Comparison of ENCODE assay signal across 7 cellular contexts in the genomic region with DNA sequence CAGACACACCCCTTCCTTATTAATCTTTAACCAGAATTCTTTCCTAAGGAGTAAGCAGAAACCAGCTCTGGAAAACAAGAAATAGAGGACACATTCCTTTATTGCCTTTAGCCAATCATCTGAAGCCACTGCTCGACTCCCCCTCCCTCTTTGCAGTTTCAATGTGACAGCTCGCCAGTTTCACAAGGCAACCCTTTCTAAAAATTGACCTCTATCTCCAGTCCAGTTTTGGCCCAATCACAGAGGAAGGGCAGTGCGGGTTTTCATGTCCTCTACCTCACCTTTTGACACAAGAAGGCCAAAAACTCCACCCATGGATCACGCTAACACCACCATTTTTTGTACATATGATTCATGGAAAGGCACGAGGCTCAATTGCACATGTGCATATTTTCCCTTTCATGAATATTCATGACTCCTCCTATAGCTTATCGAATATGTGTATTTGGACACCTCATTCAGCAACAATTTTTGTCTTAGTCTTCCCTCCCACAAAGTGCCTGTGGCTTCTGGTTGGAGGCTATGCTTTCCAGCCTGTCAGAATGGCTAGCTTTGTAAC. TPM values are rescaled to one million over a fixed set of nuclear protein-coding genes. Genes with fewer than 3 reads are reported as not detected.
DNase-seq lines count a peak whose midpoint lies in the region; ATAC-seq and TF ChIP-seq lines count a peak whose summit lies in the region.

No MANE protein-coding gene starts in this region.

- H3K27ac Mint-ChIP-seq in GM23338 = peak overlapping the region; percentile 77; the same call in 1 of the 2 replicates

- H3K27me3 Mint-ChIP-seq in GM23338 (ENCODE audit: insufficient read depth, low read depth, poor library complexity) = peaks cover 2% of the 10 kb centered on the region

- no peak overlapping the region for H3K4me3 Mint-ChIP-seq in GM23338

- H3K4me1 ChIP-seq in GM23338 (ENCODE audit: insufficient read depth) (peaks cover 56% of the 10 kb centered on the region), cardiac muscle cell (ENCODE audit: low read depth) (peaks cover 42% of the 10 kb centered on the region)

- H3K4me3 ChIP-seq in GM23338 (no peak overlapping the region), SK-N-MC (peak overlapping the region; percentile 30; the same call in 1 of the 2 replicates), cardiac muscle cell (no peak overlapping the region), skin epidermis (no peak overlapping the region)

- peaks cover 11% of the 10 kb centered on the region for H3K9me3 Mint-ChIP-seq in GM23338

- H3K9me2 ChIP-seq in GM23338 (ENCODE audit: insufficient read depth) = peaks cover 13% of the 10 kb centered on the region; the same call in 1 of the 2 replicates

- H3F3A ChIP-seq in GM23338 (replicated peaks; ENCODE audit: low read depth) = no peaks in the 10 kb centered on the region

- H3K4me2 ChIP-seq in GM23338 = peak overlapping the region; percentile 15

- H3K9ac ChIP-seq in SK-N-MC (ENCODE audit: insufficient read length) = no peak overlapping the region

- TF ChIP-seq CTCF in GM23338 (conservative IDR thresholded peaks at IDR 0.05; ENCODE audit: low read depth in 2 of 2) (no peak), cardiac muscle cell (IDR thresholded peaks at IDR 0.05; ENCODE audit: low read depth, low read length) (no peak)

- no peaks in the 10 kb centered on the region for H3K79me2 ChIP-seq in GM23338 (replicated peaks; ENCODE audit: insufficient read depth)

- peak overlapping the region; percentile 62; the same call in 1 of the 2 replicates for H3K27ac ChIP-seq in GM23338 (ENCODE audit: low read depth)
- peak overlapping the region; percentile 91 for H3K27ac ChIP-seq in SK-N-MC
- H3K27ac ChIP-seq in cardiac muscle cell = peak overlapping the region; percentile 91
- H3K27ac ChIP-seq in skin epidermis = peak overlapping the region in 17 of 21 experiments; percentile 26 to 82 (median 69)

- DNase-seq in GM23338 (ENCODE audit: low spot score) = no peak
- no peak for DNase-seq in SK-N-MC (ENCODE audit: low read depth, low spot score)
- peak; percentile 52 to 97 for DNase-seq in cardiac muscle cell (ENCODE audit: low read depth in 1 of 2, low spot score in 1 of 2)
- DNase-seq in DMS53 (lab: John Stamatoyannopoulos, UW) = no peak

- H3K9me3 ChIP-seq in SK-N-MC (ENCODE audit: low read depth, low read length) = no peaks in the 10 kb centered on the region
- no peaks in the 10 kb centered on the region for H3K9me3 ChIP-seq in cardiac muscle cell (ENCODE audit: low read depth)

- H3K36me3 ChIP-seq in GM23338 (ENCODE audit: insufficient read depth) = no peaks in the 10 kb centered on the region; the same call in 1 of the 2 replicates
- no peaks in the 10 kb centered on the region for H3K36me3 ChIP-seq in SK-N-MC (ENCODE audit: insufficient read depth, low read length)
- no peaks in the 10 kb centered on the region for H3K36me3 ChIP-seq in cardiac muscle cell

- H3K4me1 Mint-ChIP-seq in GM23338 = peaks cover 50% of the 10 kb centered on the region

- no peaks in the 10 kb centered on the region for H4K20me1 ChIP-seq in GM23338 (replicated peaks; ENCODE audit: insufficient read depth)

- peak overlapping the region; percentile 78; the same call in 1 of the 2 replicates for H2AFZ ChIP-seq in GM23338

- H3K27me3 ChIP-seq in GM23338 (ENCODE audit: insufficient read depth) = no peaks in the 10 kb centered on the region
- no peaks in the 10 kb centered on the region for H3K27me3 ChIP-seq in cardiac muscle cell

- peaks cover 12% of the 10 kb centered on the region for H3K36me3 Mint-ChIP-seq in GM23338 (ENCODE audit: low read depth)

- ATAC-seq in GM23338 = no peak
- ATAC-seq in GM19328 (IDR thresholded peaks at IDR 0.05; ENCODE audit: unreplicated experiment) = no peak
- no peak for ATAC-seq in GM19452 (IDR thresholded peaks at IDR 0.05; ENCODE audit: unreplicated experiment)

TF ChIP-seq in GM23338, 12 proteins besides CTCF, POLR2A, EP300 and RAD21 (continues in another document):
- TF ChIP-seq STAT1 (IDR thresholded peaks at IDR 0.05; ENCODE audit: unreplicated experiment) (no peak), ZNF114 (CRISPR knock-in tag; IDR thresholded peaks at IDR 0.05) (no peak), POLR2AphosphoS5 (IDR thresholded peaks at IDR 0.05; ENCODE audit: low read depth) (no peak), EZH2phosphoT487 (IDR thresholded peaks at IDR 0.05; ENCODE audit: unreplicated experiment) (no peak), EZH2 (IDR thresholded peaks at IDR 0.05; ENCODE audit: low read depth, unreplicated experiment) (no peak), CREB1 (CRISPR knock-in tag; IDR thresholded peaks at IDR 0.05; ENCODE audit: low read depth) (no peak), NANOG (IDR thresholded peaks at IDR 0.05; ENCODE audit: borderline replicate concordance) (no peak), JUNB (IDR thresholded peaks at IDR 0.05; ENCODE audit: unreplicated experiment) (no peak)
- TF ChIP-seq, protein P1, sequence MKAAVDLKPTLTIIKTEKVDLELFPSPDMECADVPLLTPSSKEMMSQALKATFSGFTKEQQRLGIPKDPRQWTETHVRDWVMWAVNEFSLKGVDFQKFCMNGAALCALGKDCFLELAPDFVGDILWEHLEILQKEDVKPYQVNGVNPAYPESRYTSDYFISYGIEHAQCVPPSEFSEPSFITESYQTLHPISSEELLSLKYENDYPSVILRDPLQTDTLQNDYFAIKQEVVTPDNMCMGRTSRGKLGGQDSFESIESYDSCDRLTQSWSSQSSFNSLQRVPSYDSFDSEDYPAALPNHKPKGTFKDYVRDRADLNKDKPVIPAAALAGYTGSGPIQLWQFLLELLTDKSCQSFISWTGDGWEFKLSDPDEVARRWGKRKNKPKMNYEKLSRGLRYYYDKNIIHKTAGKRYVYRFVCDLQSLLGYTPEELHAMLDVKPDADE (IDR thresholded peaks at IDR 0.05) = no peak

RNA-seq across cellular contexts. Expression of a gene that starts 24.3 kb away (rescaled TPM):
- total RNA-seq in GM23338 (2014; rRNA removed; shearing (Covaris generic)) = 0.43 and 0.52 TPM in 2 replicates
- polyA plus RNA-seq in GM23338 (2016; fragmentation: Nextera tagmentation; extraction: Ambion mirVana) (0.42 TPM in 2 replicates), cardiac muscle cell (0.47 and 0.70 TPM in 2 replicates)
- 0.21 and 0.24 TPM in 2 replicates for total RNA-seq in cardiac muscle cell

RNA-seq across cellular contexts. Expression of a gene that starts 25.7 kb away (rescaled TPM):
- total RNA-seq in GM23338 (2014; rRNA removed; shearing (Covaris generic)) = not detected in 2 replicates
- polyA plus RNA-seq in GM23338 (2016; fragmentation: Nextera tagmentation; extraction: Ambion mirVana) = 0.10 TPM in 2 replicates
- total RNA-seq in cardiac muscle cell = not detected in 2 replicates
- 0.31 and 0.99 TPM in 2 replicates for polyA plus RNA-seq in cardiac muscle cell

RNA-seq across cellular contexts. Expression of a gene that starts 40.3 kb away (rescaled TPM):
- total RNA-seq in GM23338 (2014; rRNA removed; shearing (Covaris generic)) = 3.1 and 3.9 TPM in 2 replicates
- polyA plus RNA-seq in GM23338 (2016; fragmentation: Nextera tagmentation; extraction: Ambion mirVana) (1.5 and 2.4 TPM in 2 replicates), cardiac muscle cell (24.4 and 32.8 TPM in 2 replicates)
- 22.7 and 23.9 TPM in 2 replicates for total RNA-seq in cardiac muscle cell

RNA-seq across cellular contexts. Expression of a gene that starts 50.3 kb away (rescaled TPM):
- not detected in 2 replicates for total RNA-seq in GM23338 (2014; rRNA removed; shearing (Covaris generic))
- polyA plus RNA-seq in GM23338 (2016; fragmentation: Nextera tagmentation; extraction: Ambion mirVana) = 0.10 and 0.24 TPM in 2 replicates
- total RNA-seq in cardiac muscle cell = not detected in 2 replicates
- polyA plus RNA-seq in cardiac muscle cell = 0.07 and 0.25 TPM in 2 replicates

Comparison
In these comparisons a context has a peak if more than half of its experiments do, and no peak if none do; other contexts are left out.
1. DNase-seq: peak in cardiac muscle cell (2 of 2); none in GM23338 (single experiment), SK-N-MC (single experiment) and DMS53 (single experiment).
2. Peak in every context shown above with its lines, with median percentiles within 50 percentile points of each other: H3K27ac ChIP-seq.